Comparison of ENCODE assay signal across 1 cellular context in genomic region chr22:37563153-37564081, GRCh38.
TF ChIP-seq lines count a peak whose summit lies in the region.

No MANE protein-coding gene starts in this region.

TF ChIP-seq in HEK293, 187 proteins besides CTCF, POLR2A, EP300 and RAD21 (continued from another document and continues in another):
- TF ChIP-seq ZNF280C (tag by site-specific recombination; IDR thresholded peaks at IDR 0.05) (no peak), ZNF362 (tag by site-specific recombination; IDR thresholded peaks at IDR 0.05) (no peak), INSM2 (tag by site-specific recombination; IDR thresholded peaks at IDR 0.05) (peak; percentile 67; the same call in 1 of the 2 replicates), ZNF239 (tag by site-specific recombination; IDR thresholded peaks at IDR 0.05) (no peak), SP7 (tag by site-specific recombination; IDR thresholded peaks at IDR 0.05) (peak; percentile 77), ZBTB26 (tag by site-specific recombination; optimal IDR thresholded peaks at IDR 0.05) (peak; percentile 22), ZNF704 (tag by site-specific recombination; IDR thresholded peaks at IDR 0.05) (no peak), ZNF776 (tag by site-specific recombination; IDR thresholded peaks at IDR 0.05; ENCODE audit: borderline replicate concordance) (no peak), OVOL3 (tag by site-specific recombination; IDR thresholded peaks at IDR 0.05) (no peak), ZNF518A (tag by site-specific recombination; conservative IDR thresholded peaks at IDR 0.05; ENCODE audit: low read depth) (no peak), PRDM4 (tag by site-specific recombination; IDR thresholded peaks at IDR 0.05) (no peak), GLIS2 (tag by site-specific recombination; IDR thresholded peaks at IDR 0.05) (peak; percentile 78), GFI1B (tag by site-specific recombination; IDR thresholded peaks at IDR 0.05) (no peak), ZNF596 (tag by site-specific recombination; IDR thresholded peaks at IDR 0.05) (no peak), HIC1 (tag by site-specific recombination; IDR thresholded peaks at IDR 0.05) (no peak; the same call in 1 of the 2 replicates), SP3 (tag by site-specific recombination; IDR thresholded peaks at IDR 0.05) (peak; percentile 66), ZNF501 (tag by site-specific recombination; IDR thresholded peaks at IDR 0.05) (no peak), REPIN1 (tag by site-specific recombination; IDR thresholded peaks at IDR 0.05; ENCODE audit: low read depth) (no peak), ZNF280D (tag by site-specific recombination; IDR thresholded peaks at IDR 0.05) (no peak), ZNF513 (tag by site-specific recombination; IDR thresholded peaks at IDR 0.05) (no peak), ZNF311 (tag by site-specific recombination; IDR thresholded peaks at IDR 0.05; ENCODE audit: borderline replicate concordance) (no peak), ZNF660 (tag by site-specific recombination; IDR thresholded peaks at IDR 0.05) (0 out of 2 replicates have a peak, but pooled peaks have one; percentile 35), ZNF830 (tag by site-specific recombination; IDR thresholded peaks at IDR 0.05; ENCODE audit: low read depth) (no peak), BCL11B (tag by site-specific recombination; IDR thresholded peaks at IDR 0.05; ENCODE audit: low read depth) (0 out of 2 replicates have a peak, but pooled peaks have one; percentile 54), ZNF560 (tag by site-specific recombination; IDR thresholded peaks at IDR 0.05; ENCODE audit: borderline replicate concordance) (no peak), ZNF23 (tag by site-specific recombination; IDR thresholded peaks at IDR 0.05; ENCODE audit: borderline replicate concordance) (no peak), ZNF48 (tag by site-specific recombination; IDR thresholded peaks at IDR 0.05) (no peak), GLI2 (tag by site-specific recombination; IDR thresholded peaks at IDR 0.05; ENCODE audit: borderline replicate concordance, low read depth) (no peak)
